Comparison of ENCODE assay signal across 25 cellular contexts in the genomic region with DNA sequence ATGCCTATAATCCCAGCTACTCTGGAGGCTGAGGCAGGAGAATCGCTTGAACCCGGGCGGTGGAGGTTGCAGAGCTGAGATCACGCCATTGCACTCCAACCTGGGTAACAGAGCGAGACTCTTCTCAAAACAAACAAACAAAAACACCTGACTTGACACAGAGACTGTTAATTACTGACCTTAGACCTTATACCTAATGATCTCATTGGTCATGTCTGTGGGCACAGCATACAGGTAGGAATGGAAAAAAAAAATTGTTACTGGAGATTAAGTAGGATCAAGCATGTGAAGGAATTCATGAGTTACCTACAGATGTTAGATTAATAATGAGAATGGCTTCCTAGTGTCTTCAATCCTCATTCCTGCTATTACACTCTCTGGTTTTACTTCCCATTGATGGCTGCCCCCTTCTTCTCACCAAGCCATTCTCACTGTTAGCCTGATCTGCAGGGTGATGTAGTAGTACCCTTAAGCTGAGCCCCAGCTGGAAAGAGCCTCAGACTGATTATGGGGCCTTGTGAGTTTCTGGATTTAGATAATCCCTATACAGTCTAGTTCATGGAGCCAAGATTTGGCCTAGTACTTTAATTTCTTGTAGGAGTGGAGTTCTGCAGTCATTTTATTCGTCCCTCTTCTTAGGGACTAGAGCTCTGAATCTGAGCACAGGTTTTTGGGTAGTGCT.
"Had no signal": no experiment of that assay in that cellular context is flagged by ENCODE, and none has a peak within 500 bp of the region (broad histone marks: within the 10 kb centered on the region; RNA-seq: fewer than 3 reads in every experiment).

No MANE protein-coding gene starts in this region.

- H3K4me1 Mint-ChIP-seq: nephron had no signal

- H3K27me3 Mint-ChIP-seq: activated naive CD4-positive, alpha-beta T cell treated with anti-CD3 and anti-CD28 coated beads, Interleukin-2, amount 10 ng/mL, durations not matched to agents 7 days and 5 days; effector memory CD8-positive, alpha-beta T cell; T-cell had no signal

- H3K4me3 Mint-ChIP-seq: activated naive CD4-positive, alpha-beta T cell treated with anti-CD3 and anti-CD28 coated beads, Interleukin-2, amount 10 ng/mL, durations not matched to agents 7 days and 5 days; effector memory CD8-positive, alpha-beta T cell; nephron; T-cell; T-helper 2 cell treated with Interferon-gamma antibody and Interleukin-4, amounts not matched to agents 5 μg/mL and 100 μg/mL, for 36 hours had no signal

- H3K27ac Mint-ChIP-seq: activated naive CD4-positive, alpha-beta T cell treated with anti-CD3 and anti-CD28 coated beads, Interleukin-2, amount 10 ng/mL, durations not matched to agents 7 days and 5 days; nephron; T-helper 2 cell treated with Interferon-gamma antibody and Interleukin-4, amounts not matched to agents 5 μg/mL and 100 μg/mL, for 36 hours had no signal

- FAIRE-seq: colon had no signal

- DNase-seq: activated CD4-positive, alpha-beta T cell treated with anti-CD3 and anti-CD28 coated beads for 1 hour; activated CD8-positive, alpha-beta memory T cell treated with anti-CD3 and anti-CD28 coated beads, Interleukin-2, amount 50 U/mL, for 48 hours; activated effector memory CD4-positive, alpha-beta T cell treated with Interleukin-2 at 50 U/mL for 16 hours; activated naive CD4-positive, alpha-beta T cell treated with anti-CD3 and anti-CD28 coated beads, Interleukin-2, amount 10 ng/mL, durations not matched to agents 7 days and 5 days; activated T-cell treated with anti-CD3 and anti-CD28 coated beads, Interleukin-2, amount 50 U/mL, for 48 hours; aorta; brain microvascular endothelial cell; central memory CD4-positive, alpha-beta T cell; dorsolateral prefrontal cortex; effector memory CD8-positive, alpha-beta T cell; gastrocnemius medialis; hypothalamus; left cardiac atrium; right cardiac atrium; stimulated activated CD4-positive, alpha-beta T cell treated with anti-CD3 and anti-CD28 coated beads, Interleukin-12 subunit alpha, Interleukin-12 subunit beta, amount 100 ng/mL, for 4 hours; stimulated activated CD4-positive, alpha-beta T cell treated with anti-CD3 and anti-CD28 coated beads, Interleukin-4, amount 100 ng/mL, for 4 hours; stimulated activated naive CD8-positive, alpha-beta T cell treated with anti-CD3 and anti-CD28 coated beads, Interleukin-15, Interleukin-2, amounts not matched to agents 100 U/mL and 50 U/mL, for 24 hours; T-cell; upper lobe of right lung had no signal

- H2AFZ ChIP-seq: parathyroid adenoma had no signal

- H3K4me1 ChIP-seq: esophagus muscularis mucosa, gastrocnemius medialis, parathyroid adenoma, upper lobe of right lung had no signal

- H3K4me3 ChIP-seq: dorsolateral prefrontal cortex, esophagus muscularis mucosa, gastrocnemius medialis, upper lobe of right lung had no signal

- H3K9ac ChIP-seq: parathyroid adenoma had no signal

- H3K9me3 ChIP-seq: esophagus muscularis mucosa, gastrocnemius medialis, upper lobe of right lung had no signal

- ATAC-seq: effector memory CD8-positive, alpha-beta T cell; gastrocnemius medialis; left cardiac atrium; right cardiac atrium; stimulated activated naive CD8-positive, alpha-beta T cell treated with anti-CD3 and anti-CD28 coated beads, Interleukin-15, Interleukin-2, amounts not matched to agents 100 U/mL and 50 U/mL, for 24 hours; T-cell; upper lobe of right lung had no signal

- H3K27me3 ChIP-seq: brain microvascular endothelial cell, dorsolateral prefrontal cortex, esophagus muscularis mucosa, gastrocnemius medialis, upper lobe of right lung had no signal

- H3K27ac ChIP-seq: brain microvascular endothelial cell, dorsolateral prefrontal cortex, esophagus muscularis mucosa, gastrocnemius medialis, parathyroid adenoma, upper lobe of right lung, VCaP had no signal

- H3K9me3 Mint-ChIP-seq: activated naive CD4-positive, alpha-beta T cell treated with anti-CD3 and anti-CD28 coated beads, Interleukin-2, amount 10 ng/mL, durations not matched to agents 7 days and 5 days; effector memory CD8-positive, alpha-beta T cell; T-cell; T-helper 2 cell treated with Interferon-gamma antibody and Interleukin-4, amounts not matched to agents 5 μg/mL and 100 μg/mL, for 36 hours had no signal
